ENCODE assay signal across 14 cellular contexts in genomic region chr13:73997964-73998363, GRCh38.
"Had no signal": no experiment of that assay in that cellular context is flagged by ENCODE, and none has a peak within 500 bp of the region (broad histone marks: within the 10 kb centered on the region; RNA-seq: fewer than 3 reads in every experiment).

No MANE protein-coding gene starts in this region.

- DNase-seq: activated CD4-positive, alpha-beta memory T cell treated with anti-CD3 and anti-CD28 coated beads for 36 hours; activated naive CD8-positive, alpha-beta T cell treated with anti-CD3 and anti-CD28 coated beads, Interleukin-2, amount 10 ng/mL, durations not matched to agents 7 days and 5 days; activated T-cell treated with anti-CD3 and anti-CD28 coated beads, Interleukin-2, amount 50 U/mL, for 4 hours; anterior cingulate cortex; mucosa of descending colon; psoas muscle; spleen; stimulated activated CD4-positive, alpha-beta T cell treated with anti-CD3 and anti-CD28 coated beads, Interleukin-1b, Interleukin-23, amount 100 ng/mL, for 48 hours; T1000; upper lobe of left lung had no signal

- H3K36me3 ChIP-seq: esophagus muscularis mucosa had no signal

- H3K27me3 ChIP-seq: esophagus muscularis mucosa, spleen, upper lobe of left lung had no signal

- H3K27ac Mint-ChIP-seq: activated CD4-positive, alpha-beta memory T cell treated with anti-CD3 and anti-CD28 coated beads for 36 hours; activated naive CD8-positive, alpha-beta T cell treated with anti-CD3 and anti-CD28 coated beads, Interleukin-2, amount 10 ng/mL, durations not matched to agents 7 days and 5 days; nephron had no signal

- H3K27me3 Mint-ChIP-seq: activated CD4-positive, alpha-beta memory T cell treated with anti-CD3 and anti-CD28 coated beads for 36 hours; activated naive CD8-positive, alpha-beta T cell treated with anti-CD3 and anti-CD28 coated beads, Interleukin-2, amount 10 ng/mL, durations not matched to agents 7 days and 5 days had no signal

- H3K4me1 ChIP-seq: upper lobe of left lung had no signal

- H3K27ac ChIP-seq: esophagus muscularis mucosa, psoas muscle, spleen, upper lobe of left lung had no signal

- H3K4me3 Mint-ChIP-seq: activated CD4-positive, alpha-beta memory T cell treated with anti-CD3 and anti-CD28 coated beads for 36 hours; activated naive CD8-positive, alpha-beta T cell treated with anti-CD3 and anti-CD28 coated beads, Interleukin-2, amount 10 ng/mL, durations not matched to agents 7 days and 5 days; activated T-cell treated with anti-CD3 and anti-CD28 coated beads, Interleukin-2, amount 50 U/mL, for 4 hours; nephron had no signal

- ATAC-seq: mucosa of descending colon, sciatic nerve had no signal

- H3K9me3 ChIP-seq: esophagus muscularis mucosa, mucosa of descending colon, psoas muscle, spleen, upper lobe of left lung had no signal

- H3K4me3 ChIP-seq: esophagus muscularis mucosa, lung, mucosa of descending colon, psoas muscle, spleen, upper lobe of left lung had no signal

- H3K9me3 Mint-ChIP-seq: activated CD4-positive, alpha-beta memory T cell treated with anti-CD3 and anti-CD28 coated beads for 36 hours; activated T-cell treated with anti-CD3 and anti-CD28 coated beads, Interleukin-2, amount 50 U/mL, for 4 hours; nephron had no signal
